ENCODE assay signal across 9 cellular contexts in the genomic region with DNA sequence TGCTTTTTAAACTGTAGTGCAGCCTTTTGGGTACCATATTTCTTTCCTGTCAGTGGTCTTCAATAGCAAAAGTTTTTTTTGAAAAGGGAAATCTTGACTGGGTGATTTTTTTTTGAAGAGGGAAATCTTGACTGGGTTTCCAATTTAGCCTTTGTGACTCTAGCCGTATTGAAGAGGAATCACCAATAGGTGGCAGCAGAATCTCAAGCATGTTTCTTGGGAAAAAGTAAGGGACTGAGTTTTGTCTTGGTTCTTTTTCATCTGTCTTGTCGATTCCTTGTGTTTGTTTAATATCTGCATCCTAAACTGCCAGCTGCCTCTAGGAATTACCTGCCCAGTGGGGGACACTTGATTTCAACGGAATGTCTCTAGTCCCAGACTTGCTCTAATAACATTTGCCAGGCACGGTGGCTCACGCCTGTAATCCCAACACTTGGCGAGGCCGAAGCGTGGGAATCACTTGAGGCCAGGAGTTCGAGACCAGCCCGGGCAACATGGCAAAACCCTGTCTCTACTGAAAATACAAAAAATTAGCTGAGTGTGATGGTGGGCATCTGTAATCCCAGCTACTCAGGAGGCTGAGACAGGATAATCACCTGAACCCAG.
DNase-seq lines count a peak whose midpoint lies in the region; ATAC-seq and TF ChIP-seq lines count a peak whose summit lies in the region.
"Had no signal": no experiment of that assay in that cellular context is flagged by ENCODE, and none has a peak within 500 bp of the region (broad histone marks: within the 10 kb centered on the region; RNA-seq: fewer than 3 reads in every experiment).

No MANE protein-coding gene starts in this region.

- no peak overlapping the region for H2AFZ ChIP-seq in SK-N-SH (ENCODE audit: low read depth)

- 69% methylated on average over 10 of the region's 10 CpGs for WGBS in SK-N-SH (ENCODE audit: low lambda C conversion rate)

- peaks cover 1% of the 10 kb centered on the region for H3K4me1 Mint-ChIP-seq in activated CD4-positive, alpha-beta T cell treated with anti-CD3 and anti-CD28 coated beads for 36 hours
- H3K4me1 Mint-ChIP-seq in progenitor cell of endocrine pancreas (ENCODE audit: low read depth), result peaks cover under 1% of the 10 kb centered on the region

- POLR2A ChIA-PET in activated CD4-positive, alpha-beta T cell treated with anti-CD3 and anti-CD28 coated beads for 36 hours (lab: Charles Lee), result no interaction called here
- POLR2A ChIA-PET in SK-N-SH (lab: Yijun Ruan, JAX), result interaction anchor here (0.7 to 1.6 kb wide), 2 partner anchors 42 to 510 kb away, joined by 3 to 7 read pairs; no protein-coding TSS in a partner anchor

- peaks cover 71 to 90% of the 10 kb centered on the region in 2 experiments for H3K36me3 ChIP-seq in SK-N-SH (replicated peaks in 1 of 2; ENCODE audit: control insufficient read depth in 1 of 2, insufficient read depth in 2 of 2, low read length in 1 of 2)

- no peaks in the 10 kb centered on the region for H3K27me3 ChIP-seq in SK-N-SH (ENCODE audit: insufficient read depth)

- H3K27ac Mint-ChIP-seq in activated CD4-positive, alpha-beta T cell treated with anti-CD3 and anti-CD28 coated beads for 36 hours, result no peak overlapping the region
- peak overlapping the region; percentile 49 for H3K27ac Mint-ChIP-seq in progenitor cell of endocrine pancreas

- no peak overlapping the region for H3K9ac ChIP-seq in SK-N-SH

- H3K79me2 ChIP-seq in SK-N-SH (ENCODE audit: insufficient read depth), result 0 out of 2 replicates have a peak, but pooled peaks cover 1% of the 10 kb centered on the region

- H3K36me3 Mint-ChIP-seq in activated CD4-positive, alpha-beta T cell treated with anti-CD3 and anti-CD28 coated beads for 36 hours (ENCODE audit: low read depth), result peaks cover 18% of the 10 kb centered on the region
- H3K36me3 Mint-ChIP-seq in progenitor cell of endocrine pancreas (ENCODE audit: insufficient read depth), result peaks cover 17% of the 10 kb centered on the region
- H3K36me3 Mint-ChIP-seq: activated naive CD4-positive, alpha-beta T cell treated with anti-CD3 and anti-CD28 coated beads, Interleukin-2, amount 50 U/mL, for 72 hours had no signal

- H3K9me2 ChIP-seq in SK-N-SH, result no peaks in the 10 kb centered on the region

- H3K27me3 Mint-ChIP-seq in activated CD4-positive, alpha-beta T cell treated with anti-CD3 and anti-CD28 coated beads for 36 hours, result no peaks in the 10 kb centered on the region
- H3K27me3 Mint-ChIP-seq in progenitor cell of endocrine pancreas, result no peaks in the 10 kb centered on the region

- TF ChIP-seq RAD21 in SK-N-SH (IDR thresholded peaks at IDR 0.05; ENCODE audit: low read length), result peak; percentile 86

- no peak for TF ChIP-seq EP300 in SK-N-SH (IDR thresholded peaks at IDR 0.05; ENCODE audit: borderline replicate concordance in 1 of 2, low read depth in 1 of 2, low read length in 1 of 2)

- H4K20me1 ChIP-seq in SK-N-SH (ENCODE audit: insufficient read depth), result peaks cover 4% of the 10 kb centered on the region; the same call in 1 of the 2 replicates

- TF ChIP-seq CTCF in SK-N-SH (IDR thresholded peaks at IDR 0.05), result peak; percentile 85
- peak; percentile 66 for TF ChIP-seq CTCF in progenitor cell of endocrine pancreas (IDR thresholded peaks at IDR 0.05; ENCODE audit: unreplicated experiment)

- CTCF ChIA-PET in activated CD4-positive, alpha-beta T cell treated with anti-CD3 and anti-CD28 coated beads for 36 hours (lab: Charles Lee), result interaction anchor here (0.6 to 7.7 kb wide), 25 partner anchors 9 to 592 kb away, joined by 3 to 169 read pairs (median 6); no protein-coding TSS in a partner anchor
- CTCF ChIA-PET in SK-N-SH (lab: Yijun Ruan, JAX), result interaction anchor here (0.6 to 24.7 kb wide), 26 partner anchors 10 to 532 kb away, joined by 3 to 513 read pairs (median 4); partner anchors contain the start of gene ZNF609

- no peak overlapping the region for H3K4me2 ChIP-seq in SK-N-SH

- DNase-seq in activated CD4-positive, alpha-beta T cell treated with anti-CD3 and anti-CD28 coated beads for 36 hours, result peak; percentile 27
- DNase-seq in activated CD4-positive, alpha-beta T cell treated with anti-CD3 and anti-CD28 coated beads, Interleukin-2, amount 50 U/mL, for 1 hour, result no peak
- DNase-seq in KBM-7, result peak; percentile 86
- peak; percentile 65 for DNase-seq in SK-N-SH
- DNase-seq in fibroblast of gingiva (ENCODE audit: low read depth), result peak; percentile 34
- DNase-seq in progenitor cell of endocrine pancreas (ENCODE audit: low spot score, unreplicated experiment), result no peak
- DNase-seq in stimulated activated naive CD4-positive, alpha-beta T cell treated with Interleukin-2 at 50 U/mL for 16 hours (lab: John Stamatoyannopoulos, UW), result no peak

- in situ Hi-C loops in KBM-7 (cut with MboI; ENCODE audit: low pct_unique_long_range_greater_than_20kb, low sequenced_read_pairs), result no loop called here

- H3K4me3 ChIP-seq in SK-N-SH (ENCODE audit: low read depth in 2 of 2, low read length in 1 of 2), result no peak overlapping the region

- H3F3A ChIP-seq in SK-N-SH (replicated peaks; ENCODE audit: insufficient read depth), result peaks cover 21% of the 10 kb centered on the region

- H3K9me3 Mint-ChIP-seq in activated CD4-positive, alpha-beta T cell treated with anti-CD3 and anti-CD28 coated beads for 36 hours (ENCODE audit: low read depth), result no peaks in the 10 kb centered on the region
- H3K9me3 Mint-ChIP-seq in progenitor cell of endocrine pancreas (ENCODE audit: low read depth), result no peaks in the 10 kb centered on the region
- H3K9me3 Mint-ChIP-seq: activated naive CD4-positive, alpha-beta T cell treated with anti-CD3 and anti-CD28 coated beads, Interleukin-2, amount 50 U/mL, for 72 hours had no signal

- H3K4me3 Mint-ChIP-seq in activated CD4-positive, alpha-beta T cell treated with anti-CD3 and anti-CD28 coated beads for 36 hours, result no peak overlapping the region
- no peak overlapping the region for H3K4me3 Mint-ChIP-seq in progenitor cell of endocrine pancreas (ENCODE audit: low read depth)

- H3K4me1 ChIP-seq in SK-N-SH (ENCODE audit: control insufficient read depth in 1 of 2, insufficient read depth in 2 of 2, low read depth in 1 of 2, low read length in 1 of 2), result peaks cover 0 to 26% of the 10 kb centered on the region in 2 experiments; a peak in 1 of 4 replicates

- no peaks in the 10 kb centered on the region for H3K9me3 ChIP-seq in SK-N-SH

- peak overlapping the region in 1 of 2 experiments; percentile 8; a peak in 1 of 4 replicates for H3K27ac ChIP-seq in SK-N-SH (ENCODE audit: low read depth in 2 of 2, low read length in 1 of 2)

- intact Hi-C loops in activated CD4-positive, alpha-beta T cell treated with anti-CD3 and anti-CD28 coated beads for 36 hours (cut with DNase I, micrococcal nuclease), result loop anchor here (1.0 to 2.0 kb wide), 2 partner anchors 42 to 125 kb away; no protein-coding TSS in a partner anchor

- no peak for ATAC-seq in activated CD4-positive, alpha-beta T cell treated with anti-CD3 and anti-CD28 coated beads for 36 hours
- ATAC-seq in HG02970 (IDR thresholded peaks at IDR 0.05; ENCODE audit: low FRiP score, unreplicated experiment), result no peak
- ATAC-seq: activated naive CD4-positive, alpha-beta T cell treated with anti-CD3 and anti-CD28 coated beads, Interleukin-2, amount 50 U/mL, for 72 hours had no signal

TF ChIP-seq in SK-N-SH, 30 proteins besides CTCF, POLR2A, EP300 and RAD21:
- TF ChIP-seq SIN3A (IDR thresholded peaks at IDR 0.05; ENCODE audit: borderline replicate concordance, low read depth, low read length), result no peak
- peak; percentile 60 for TF ChIP-seq SMC3 (IDR thresholded peaks at IDR 0.05; ENCODE audit: low read depth, low read length)

Comparison
In these comparisons a context has a peak if more than half of its experiments do, and no peak if none do; other contexts are left out.
1. DNase-seq: peak in activated CD4-positive, alpha-beta T cell treated with anti-CD3 and anti-CD28 coated beads for 36 hours (single experiment), KBM-7 (single experiment), SK-N-SH (single experiment) and fibroblast of gingiva (single experiment); none in activated CD4-positive, alpha-beta T cell treated with anti-CD3 and anti-CD28 coated beads, Interleukin-2, amount 50 U/mL, for 1 hour (single experiment), progenitor cell of endocrine pancreas (single experiment) and stimulated activated naive CD4-positive, alpha-beta T cell treated with Interleukin-2 at 50 U/mL for 16 hours (single experiment).